In the genomic region with DNA sequence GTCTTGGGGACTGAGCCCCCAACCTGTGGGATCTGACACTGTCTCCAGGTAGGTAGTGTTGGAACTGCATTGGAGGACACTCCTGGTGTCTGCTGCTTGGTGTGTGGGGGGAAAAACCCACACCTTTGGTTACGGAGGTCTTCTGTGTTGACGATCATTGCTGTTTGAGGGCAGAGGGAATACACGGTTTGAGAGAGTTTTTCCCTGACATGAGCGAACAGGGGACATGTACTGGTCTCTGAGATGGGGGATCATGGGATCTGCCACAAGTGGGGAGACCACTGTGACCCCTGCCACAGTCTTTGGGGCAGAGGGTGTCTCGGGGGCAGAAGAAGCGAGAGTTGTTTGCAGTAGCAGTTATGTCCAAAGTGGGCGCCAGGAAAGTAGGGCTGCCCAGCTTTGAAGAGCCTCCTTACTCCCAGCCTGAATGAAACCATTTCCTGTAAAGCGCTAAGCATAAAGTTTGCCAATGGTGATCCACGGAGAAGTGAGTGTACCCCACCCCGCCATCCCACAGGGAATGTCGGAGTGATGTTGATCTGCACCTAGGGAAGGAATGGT, we compare ENCODE assay signal across 37 cellular contexts. TPM values are rescaled to one million over a fixed set of nuclear protein-coding genes. Genes with fewer than 3 reads are reported as not detected.
"Had no signal": no experiment of that assay in that cellular context is flagged by ENCODE, and none has a peak within 500 bp of the region (broad histone marks: within the 10 kb centered on the region; RNA-seq: fewer than 3 reads in every experiment).

No MANE protein-coding gene starts in this region.

- H3K9me3 ChIP-seq: adrenal gland, body of pancreas, breast epithelium, Peyer's patch had no signal

- H3K27me3 ChIP-seq: adrenal gland, body of pancreas, breast epithelium, Peyer's patch had no signal

- H3K27ac Mint-ChIP-seq: activated B cell treated with CpG ODN at 0.5 μM for 24 hours; activated CD4-positive, alpha-beta memory T cell treated with anti-CD3 and anti-CD28 coated beads for 36 hours; activated naive CD4-positive, alpha-beta T cell treated with anti-CD3 and anti-CD28 coated beads for 36 hours; activated naive CD4-positive, alpha-beta T cell treated with anti-CD3 and anti-CD28 coated beads, Interleukin-2, amount 50 U/mL, for 72 hours; T-cell had no signal

- H3K27ac ChIP-seq: adrenal gland, body of pancreas, breast epithelium, KMS-11, VCaP had no signal

- H3K4me1 ChIP-seq: adrenal gland, breast epithelium, Peyer's patch had no signal

- H3K9me3 Mint-ChIP-seq: activated B cell treated with CpG ODN at 0.5 μM for 24 hours; activated CD4-positive, alpha-beta memory T cell treated with anti-CD3 and anti-CD28 coated beads for 36 hours; activated naive CD4-positive, alpha-beta T cell treated with anti-CD3 and anti-CD28 coated beads for 36 hours; activated naive CD4-positive, alpha-beta T cell treated with anti-CD3 and anti-CD28 coated beads, Interleukin-2, amount 50 U/mL, for 72 hours; T-cell had no signal

- H3K36me3 Mint-ChIP-seq: activated CD4-positive, alpha-beta memory T cell treated with anti-CD3 and anti-CD28 coated beads for 36 hours; activated naive CD4-positive, alpha-beta T cell treated with anti-CD3 and anti-CD28 coated beads, Interleukin-2, amount 50 U/mL, for 72 hours; T-cell had no signal

- H3K27me3 Mint-ChIP-seq: activated B cell treated with CpG ODN at 0.5 μM for 24 hours; activated CD4-positive, alpha-beta memory T cell treated with anti-CD3 and anti-CD28 coated beads for 36 hours had no signal

- H3K4me2 ChIP-seq: KMS-11 had no signal

- H3K36me3 ChIP-seq: adrenal gland, breast epithelium, Peyer's patch had no signal

- H3K4me3 ChIP-seq: adrenal gland, body of pancreas, breast epithelium, Peyer's patch had no signal

- H3K9ac ChIP-seq: KMS-11 had no signal

- DNase-seq: activated B cell treated with CpG ODN at 0.5 μM for 24 hours; activated CD4-positive, alpha-beta memory T cell treated with anti-CD3 and anti-CD28 coated beads for 36 hours; activated CD4-positive, alpha-beta T cell treated with anti-CD3 and anti-CD28 coated beads for 4 hours; activated CD4-positive, alpha-beta T cell treated with anti-CD3 and anti-CD28 coated beads, Interleukin-2, amount 50 U/mL, for 1 hour; activated CD4-positive, CD25-positive, alpha-beta regulatory T cell treated with anti-CD3 and anti-CD28 coated beads, Interleukin-2, amount 50 U/mL, for 72 hours; activated gamma-delta T cell treated with Interleukin-2 at 50 U/mL for 16 hours; activated naive CD4-positive, alpha-beta T cell treated with anti-CD3 and anti-CD28 coated beads for 36 hours; activated T-cell treated with anti-CD3 and anti-CD28 coated beads, Interleukin-2, amount 50 U/mL, for 1 hour; adrenal gland; body of pancreas; cerebellar nuclear complex; MM.1S; MV-4-11; NCI-H1092; NCI-H1436 treated with DMSO at 0.1 percent for 48 hours; NCI-H1694 treated with DMSO at 0.1 percent for 48 hours; NCI-H2029; NCI-H345; NCI-H524 treated with DMSO at 0.1 percent for 48 hours; PC-3; Peyer's patch; RPMI8226; SHP77 treated with DMSO at 0.1 percent for 48 hours; T-cell; T-helper 2 cell; T-helper 9 cell had no signal

- ATAC-seq: activated naive CD4-positive, alpha-beta T cell treated with anti-CD3 and anti-CD28 coated beads, Interleukin-2, amount 50 U/mL, for 72 hours; body of pancreas; PC-3; SK-N-SH treated with all-trans-retinoic acid at 6 μM for 48 hours; T-cell had no signal

- H3K4me1 Mint-ChIP-seq: activated B cell treated with CpG ODN at 0.5 μM for 24 hours, T-cell had no signal

- H3K4me3 Mint-ChIP-seq: activated B cell treated with CpG ODN at 0.5 μM for 24 hours; activated CD4-positive, alpha-beta memory T cell treated with anti-CD3 and anti-CD28 coated beads for 36 hours; activated naive CD4-positive, alpha-beta T cell treated with anti-CD3 and anti-CD28 coated beads for 36 hours; T-cell had no signal

RNA-seq across cellular contexts. Expression of a gene that starts 5.4 kb away (rescaled TPM):
- total RNA-seq: activated CD4-positive, alpha-beta memory T cell treated with anti-CD3 and anti-CD28 coated beads for 36 hours; activated CD8-positive, alpha-beta memory T cell treated with anti-CD3 and anti-CD28 coated beads for 36 hours; activated naive CD4-positive, alpha-beta T cell treated with anti-CD3 and anti-CD28 coated beads for 36 hours; activated naive CD4-positive, alpha-beta T cell treated with anti-CD3 and anti-CD28 coated beads, Interleukin-2, amount 50 U/mL, for 72 hours; astrocyte; LHCN-M2; NCI-H460; PC-3; SK-MEL-5 had no signal

RNA-seq across cellular contexts. Expression of a gene that starts 12.2 kb away (rescaled TPM):
- total RNA-seq: activated B cell treated with CpG ODN at 0.5 μM for 24 hours; activated CD4-positive, alpha-beta memory T cell treated with anti-CD3 and anti-CD28 coated beads for 36 hours; activated CD8-positive, alpha-beta memory T cell treated with anti-CD3 and anti-CD28 coated beads for 36 hours; activated naive CD4-positive, alpha-beta T cell treated with anti-CD3 and anti-CD28 coated beads for 36 hours; activated naive CD4-positive, alpha-beta T cell treated with anti-CD3 and anti-CD28 coated beads, Interleukin-2, amount 50 U/mL, for 72 hours; NCI-H460; PC-3 had no signal

RNA-seq across cellular contexts. Expression of a gene that starts 17.3 kb away (rescaled TPM):
- total RNA-seq: activated B cell treated with CpG ODN at 0.5 μM for 24 hours; activated CD4-positive, alpha-beta memory T cell treated with anti-CD3 and anti-CD28 coated beads for 36 hours; activated CD8-positive, alpha-beta memory T cell treated with anti-CD3 and anti-CD28 coated beads for 36 hours; activated naive CD4-positive, alpha-beta T cell treated with anti-CD3 and anti-CD28 coated beads for 36 hours; activated naive CD4-positive, alpha-beta T cell treated with anti-CD3 and anti-CD28 coated beads, Interleukin-2, amount 50 U/mL, for 72 hours; astrocyte; body of pancreas; cardiac septum; LHCN-M2; NCI-H460; PC-3; Peyer's patch; SK-MEL-5 had no signal
